In genomic region chr9:132027752-132028666, GRCh38 we compare ENCODE assay signal across 26 cellular contexts. TPM values are rescaled to one million over a fixed set of nuclear protein-coding genes. Genes with fewer than 3 reads are reported as not detected.
DNase-seq lines count a peak whose midpoint lies in the region; ATAC-seq, FAIRE-seq and TF ChIP-seq lines count a peak whose summit lies in the region.
"Had no signal": no experiment of that assay in that cellular context is flagged by ENCODE, and none has a peak within 500 bp of the region (broad histone marks: within the 10 kb centered on the region; RNA-seq: fewer than 3 reads in every experiment).

No MANE protein-coding gene starts in this region.

- TF ChIP-seq CTCF in GM23338 (conservative IDR thresholded peaks at IDR 0.05; ENCODE audit: low read depth in 2 of 2) (no peak), PC-3 (conservative IDR thresholded peaks at IDR 0.05; ENCODE audit: low read depth, low read length) (no peak), epithelial cell of esophagus (IDR thresholded peaks at IDR 0.05; ENCODE audit: insufficient read depth, low read depth, low read length, missing control alignments) (no peak), mesothelial cell of epicardium (IDR thresholded peaks at IDR 0.05; ENCODE audit: unreplicated experiment) (no peak)
- no peak for TF ChIP-seq CTCF in activated CD8-positive, alpha-beta T cell treated with anti-CD3 and anti-CD28 coated beads for 36 hours (IDR thresholded peaks at IDR 0.05)

- peak overlapping the region; percentile 38; the same call in 1 of the 2 replicates for H3K4me2 ChIP-seq in GM23338
- H3K4me2 ChIP-seq in PC-3 (ENCODE audit: low read length), result peak overlapping the region; percentile 59; the same call in 1 of the 2 replicates

- H3K4me3 ChIP-seq in GM23338, result no peak overlapping the region
- no peak overlapping the region for H3K4me3 ChIP-seq in PC-3 (ENCODE audit: low read length)
- no peak overlapping the region for H3K4me3 ChIP-seq in epithelial cell of esophagus (ENCODE audit: low read length)
- H3K4me3 ChIP-seq: ascending aorta, colonic mucosa, Peyer's patch, spleen had no signal

- no TSS peak for BruUV-seq in PC-3 (replicated peaks; lab: Mats Ljungman, UMichigan)

- H3K4me1 ChIP-seq in GM23338 (ENCODE audit: insufficient read depth), result peaks cover 46% of the 10 kb centered on the region
- H3K4me1 ChIP-seq in PC-3 (ENCODE audit: insufficient read depth, low read length), result peaks cover 29% of the 10 kb centered on the region
- H3K4me1 ChIP-seq: ascending aorta, colonic mucosa, Peyer's patch had no signal

- no peak overlapping the region for H3K27ac Mint-ChIP-seq in GM23338
- peak overlapping the region; percentile 21 for H3K27ac Mint-ChIP-seq in mesothelial cell of epicardium
- no peak overlapping the region for H3K27ac Mint-ChIP-seq in activated CD8-positive, alpha-beta T cell treated with anti-CD3 and anti-CD28 coated beads for 36 hours
- H3K27ac Mint-ChIP-seq: activated naive CD4-positive, alpha-beta T cell treated with anti-CD3 and anti-CD28 coated beads, Interleukin-2, amount 10 ng/mL, durations not matched to agents 7 days and 5 days; activated T-cell treated with anti-CD3 and anti-CD28 coated beads, Interleukin-2, amount 50 U/mL, for 24 hours; nephron; progenitor cell of endocrine pancreas had no signal

- CTCF ChIA-PET in PC-3 (lab: Charles Lee), result no interaction called here
- CTCF ChIA-PET in activated CD8-positive, alpha-beta T cell treated with anti-CD3 and anti-CD28 coated beads for 36 hours (lab: Charles Lee), result no interaction called here

- H3K4me1 Mint-ChIP-seq in GM23338 (peaks cover 62% of the 10 kb centered on the region), mesothelial cell of epicardium (peaks cover 68% of the 10 kb centered on the region)
- peaks cover 26% of the 10 kb centered on the region for H3K4me1 Mint-ChIP-seq in activated CD8-positive, alpha-beta T cell treated with anti-CD3 and anti-CD28 coated beads for 36 hours (ENCODE audit: low read depth)

- H3K9me3 Mint-ChIP-seq in GM23338 (no peaks in the 10 kb centered on the region; the same call in 2 of the 3 replicates), mesothelial cell of epicardium (no peaks in the 10 kb centered on the region)
- no peaks in the 10 kb centered on the region for H3K9me3 Mint-ChIP-seq in activated CD8-positive, alpha-beta T cell treated with anti-CD3 and anti-CD28 coated beads for 36 hours
- H3K9me3 Mint-ChIP-seq: activated naive CD4-positive, alpha-beta T cell treated with anti-CD3 and anti-CD28 coated beads, Interleukin-2, amount 10 ng/mL, durations not matched to agents 7 days and 5 days; activated T-cell treated with anti-CD3 and anti-CD28 coated beads, Interleukin-2, amount 50 U/mL, for 24 hours; nephron had no signal

- H3K27me3 Mint-ChIP-seq in GM23338 (ENCODE audit: insufficient read depth, low read depth, poor library complexity) (peaks cover 4% of the 10 kb centered on the region), mesothelial cell of epicardium (ENCODE audit: low read depth) (no peaks in the 10 kb centered on the region)
- no peaks in the 10 kb centered on the region for H3K27me3 Mint-ChIP-seq in activated CD8-positive, alpha-beta T cell treated with anti-CD3 and anti-CD28 coated beads for 36 hours
- H3K27me3 Mint-ChIP-seq: activated naive CD4-positive, alpha-beta T cell treated with anti-CD3 and anti-CD28 coated beads, Interleukin-2, amount 10 ng/mL, durations not matched to agents 7 days and 5 days; activated T-cell treated with anti-CD3 and anti-CD28 coated beads, Interleukin-2, amount 50 U/mL, for 24 hours; progenitor cell of endocrine pancreas had no signal

- H3F3A ChIP-seq in GM23338 (replicated peaks; ENCODE audit: low read depth) (no peaks in the 10 kb centered on the region), PC-3 (ENCODE audit: low read length, unreplicated experiment) (peaks cover 4% of the 10 kb centered on the region)

- H3K36me3 Mint-ChIP-seq in GM23338 (ENCODE audit: low read depth) (no peaks in the 10 kb centered on the region), mesothelial cell of epicardium (no peaks in the 10 kb centered on the region)
- peaks cover 1% of the 10 kb centered on the region for H3K36me3 Mint-ChIP-seq in activated CD8-positive, alpha-beta T cell treated with anti-CD3 and anti-CD28 coated beads for 36 hours (ENCODE audit: low read depth)
- H3K36me3 Mint-ChIP-seq: activated naive CD4-positive, alpha-beta T cell treated with anti-CD3 and anti-CD28 coated beads, Interleukin-2, amount 10 ng/mL, durations not matched to agents 7 days and 5 days had no signal

- DNase-seq in GM23338 (ENCODE audit: low spot score), result no peak
- DNase-seq in PC-3, result peak; percentile 26
- peak; percentile 82 for DNase-seq in epithelial cell of esophagus (ENCODE audit: low read depth)
- DNase-seq in mesothelial cell of epicardium (ENCODE audit: low spot score in 2 of 2, unreplicated experiment in 2 of 2), result no peak
- no peak for DNase-seq in activated CD8-positive, alpha-beta T cell treated with anti-CD3 and anti-CD28 coated beads for 36 hours
- no peak for DNase-seq in urothelium cell line (ENCODE audit: low spot score)
- DNase-seq in nucleus accumbens (lab: John Stamatoyannopoulos, UW), result no peak
- no peak for DNase-seq in activated CD4-positive, alpha-beta T cell treated with anti-CD3 and anti-CD28 coated beads for 48 hours
- DNase-seq: activated CD4-positive, alpha-beta T cell treated with anti-CD3 and anti-CD28 coated beads, Interleukin-2, amount 50 U/mL, for 4 hours; activated naive CD4-positive, alpha-beta T cell treated with anti-CD3 and anti-CD28 coated beads, Interleukin-2, amount 10 ng/mL, durations not matched to agents 7 days and 5 days; activated T-cell treated with anti-CD3 and anti-CD28 coated beads, Interleukin-2, amount 50 U/mL, for 24 hours; colonic mucosa; DND-41; KG1; mesenchymal stem cell; NCI-H1105 treated with DMSO at 0.1 percent for 48 hours; NCI-H2171 treated with DMSO at 0.1 percent for 48 hours; NCI-H774; Peyer's patch; spleen; stimulated activated CD8-positive, alpha-beta memory T cell treated with anti-CD3 and anti-CD28 coated beads, Interleukin-4, amount 100 ng/mL, for 48 hours; substantia nigra had no signal

- H3K36me3 ChIP-seq in GM23338 (ENCODE audit: insufficient read depth) (no peaks in the 10 kb centered on the region), PC-3 (ENCODE audit: low read depth, low read length) (no peaks in the 10 kb centered on the region)
- H3K36me3 ChIP-seq: ascending aorta, colonic mucosa, Peyer's patch, spleen had no signal

- no peak overlapping the region for H2AFZ ChIP-seq in GM23338
- H2AFZ ChIP-seq in PC-3 (ENCODE audit: low read length), result no peak overlapping the region

- H3K9me3 ChIP-seq in PC-3 (ENCODE audit: low read length), result no peaks in the 10 kb centered on the region
- H3K9me3 ChIP-seq: ascending aorta, colonic mucosa, Peyer's patch, spleen had no signal

- H3K27me3 ChIP-seq in GM23338 (ENCODE audit: insufficient read depth), result no peaks in the 10 kb centered on the region
- H3K27me3 ChIP-seq in PC-3 (ENCODE audit: low read length), result no peaks in the 10 kb centered on the region
- H3K27me3 ChIP-seq: ascending aorta, colonic mucosa, Peyer's patch, spleen had no signal

- ATAC-seq in GM23338, result no peak
- ATAC-seq in PC-3, result no peak
- no peak for ATAC-seq in activated CD8-positive, alpha-beta T cell treated with anti-CD3 and anti-CD28 coated beads for 36 hours

- no peak overlapping the region for H3K4me3 Mint-ChIP-seq in GM23338
- no peak overlapping the region for H3K4me3 Mint-ChIP-seq in mesothelial cell of epicardium
- no peak overlapping the region for H3K4me3 Mint-ChIP-seq in activated CD8-positive, alpha-beta T cell treated with anti-CD3 and anti-CD28 coated beads for 36 hours
- H3K4me3 Mint-ChIP-seq: activated naive CD4-positive, alpha-beta T cell treated with anti-CD3 and anti-CD28 coated beads, Interleukin-2, amount 10 ng/mL, durations not matched to agents 7 days and 5 days; activated T-cell treated with anti-CD3 and anti-CD28 coated beads, Interleukin-2, amount 50 U/mL, for 24 hours; nephron had no signal

- POLR2A ChIA-PET in PC-3 (lab: Charles Lee; ENCODE audit: unreplicated experiment), result no interaction called here
- POLR2A ChIA-PET in activated CD8-positive, alpha-beta T cell treated with anti-CD3 and anti-CD28 coated beads for 36 hours (lab: Charles Lee), result no interaction called here

- no peak overlapping the region for H3K9ac ChIP-seq in PC-3 (ENCODE audit: low read length)

- intact Hi-C loops in PC-3 (cut with micrococcal nuclease), result no loop called here
- intact Hi-C loops in activated CD8-positive, alpha-beta T cell treated with anti-CD3 and anti-CD28 coated beads for 36 hours (cut with micrococcal nuclease), result no loop called here

- H3K79me2 ChIP-seq in GM23338 (replicated peaks; ENCODE audit: insufficient read depth) (peaks cover 81% of the 10 kb centered on the region), PC-3 (ENCODE audit: low read length) (peaks cover 99% of the 10 kb centered on the region)

- H3K27ac ChIP-seq in GM23338 (ENCODE audit: low read depth) (no peak overlapping the region), PC-3 (ENCODE audit: low read length) (no peak overlapping the region)
- H3K27ac ChIP-seq: ascending aorta, colonic mucosa, HL-60, Peyer's patch, spleen had no signal

- H4K20me1 ChIP-seq in GM23338 (replicated peaks; ENCODE audit: insufficient read depth), result peaks cover 28% of the 10 kb centered on the region
- no peaks in the 10 kb centered on the region for H4K20me1 ChIP-seq in PC-3 (ENCODE audit: low read length)

- no peak for FAIRE-seq in urothelium cell line (lab: Jason Lieb, UNC)

- H3K9me2 ChIP-seq in GM23338 (ENCODE audit: insufficient read depth), result no peaks in the 10 kb centered on the region
- H3K9me2 ChIP-seq in PC-3 (replicated peaks; ENCODE audit: low read length), result no peaks in the 10 kb centered on the region

TF ChIP-seq in GM23338, 12 proteins besides CTCF, POLR2A, EP300 and RAD21 (continues in another document):
- TF ChIP-seq, protein P1, sequence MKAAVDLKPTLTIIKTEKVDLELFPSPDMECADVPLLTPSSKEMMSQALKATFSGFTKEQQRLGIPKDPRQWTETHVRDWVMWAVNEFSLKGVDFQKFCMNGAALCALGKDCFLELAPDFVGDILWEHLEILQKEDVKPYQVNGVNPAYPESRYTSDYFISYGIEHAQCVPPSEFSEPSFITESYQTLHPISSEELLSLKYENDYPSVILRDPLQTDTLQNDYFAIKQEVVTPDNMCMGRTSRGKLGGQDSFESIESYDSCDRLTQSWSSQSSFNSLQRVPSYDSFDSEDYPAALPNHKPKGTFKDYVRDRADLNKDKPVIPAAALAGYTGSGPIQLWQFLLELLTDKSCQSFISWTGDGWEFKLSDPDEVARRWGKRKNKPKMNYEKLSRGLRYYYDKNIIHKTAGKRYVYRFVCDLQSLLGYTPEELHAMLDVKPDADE (IDR thresholded peaks at IDR 0.05), result no peak

RNA-seq across cellular contexts. Expression of gene MED27, which starts 51.7 kb away (rescaled TPM):
- 18.4 and 35.0 TPM in 2 replicates for total RNA-seq in GM23338 (2014; rRNA removed; shearing (Covaris generic))
- 26.0 and 30.6 TPM in 2 replicates for polyA plus RNA-seq in GM23338 (2016; fragmentation: Nextera tagmentation; extraction: Ambion mirVana)
- total RNA-seq in PC-3 (2014; rRNA removed), result 22.7 and 38.4 TPM in 2 replicates
- 26.8 to 29.0 TPM (median 28.7 TPM) in 3 replicates for total RNA-seq in mesothelial cell of epicardium
- total RNA-seq in activated CD8-positive, alpha-beta T cell treated with anti-CD3 and anti-CD28 coated beads for 36 hours, result 10 to 100 TPM; 32.5 TPM

Comparison
In these comparisons a context has a peak if more than half of its experiments do, and no peak if none do; other contexts are left out.
1. DNase-seq: peak in PC-3 (single experiment) and epithelial cell of esophagus (single experiment); none in GM23338 (single experiment), mesothelial cell of epicardium (0 of 2), activated CD8-positive, alpha-beta T cell treated with anti-CD3 and anti-CD28 coated beads for 36 hours (single experiment), urothelium cell line (single experiment), nucleus accumbens (0 of 56) and activated CD4-positive, alpha-beta T cell treated with anti-CD3 and anti-CD28 coated beads for 48 hours (single experiment).